17 cellular contexts compared by ENCODE assay signal in the genomic region with DNA sequence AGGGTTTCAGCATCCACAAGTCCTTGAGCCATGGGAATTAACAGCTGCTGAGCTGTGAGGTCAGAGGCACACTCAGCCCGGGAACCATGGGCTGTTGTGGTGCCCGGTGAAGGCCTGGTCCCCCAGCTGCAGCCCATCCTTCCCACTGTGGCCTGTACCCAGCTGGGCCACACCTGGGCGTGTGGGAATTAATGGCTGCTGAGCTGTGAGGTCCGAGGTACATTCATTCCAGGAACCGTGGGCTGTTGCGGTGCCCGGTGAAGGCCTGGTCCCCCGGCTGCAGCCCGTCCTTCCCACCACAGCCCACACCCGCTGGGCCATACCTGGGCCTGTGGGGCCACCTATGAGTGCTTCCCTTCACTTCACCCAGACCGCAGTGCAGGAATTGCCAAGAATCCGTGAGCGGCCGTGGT.
"Had no signal": no experiment of that assay in that cellular context is flagged by ENCODE, and none has a peak within 500 bp of the region (broad histone marks: within the 10 kb centered on the region; RNA-seq: fewer than 3 reads in every experiment).

No MANE protein-coding gene starts in this region.

- DNase-seq: activated CD4-positive, alpha-beta T cell treated with anti-CD3 and anti-CD28 coated beads, Interleukin-2, amount 50 U/mL, for 48 hours; activated naive CD8-positive, alpha-beta T cell treated with anti-CD3 and anti-CD28 coated beads for 36 hours; activated T-cell treated with anti-CD3 and anti-CD28 coated beads, Interleukin-2, amount 50 U/mL, for 72 hours; brain microvascular endothelial cell; effector memory CD8-positive, alpha-beta T cell; nucleus accumbens; psoas muscle; right lobe of liver; stimulated activated naive CD8-positive, alpha-beta T cell treated with anti-CD3 and anti-CD28 coated beads, Interleukin-15, Interleukin-2, amounts not matched to agents 100 U/mL and 50 U/mL, for 24 hours; T-helper 9 cell had no signal

- H3K27ac ChIP-seq: brain microvascular endothelial cell, gastroesophageal sphincter, left lung, psoas muscle, right lobe of liver, suprapubic skin, upper lobe of left lung had no signal

- H3K9me3 ChIP-seq: left lung, psoas muscle, right lobe of liver, suprapubic skin, upper lobe of left lung had no signal

- H3K4me1 ChIP-seq: gastroesophageal sphincter, left lung, psoas muscle, right lobe of liver, upper lobe of left lung had no signal

- ATAC-seq: activated CD4-positive, CD25-positive, alpha-beta regulatory T cell treated with anti-CD3 and anti-CD28 coated beads, Interleukin-2, amount 50 U/mL, for 24 hours; activated T-cell treated with anti-CD3 and anti-CD28 coated beads, Interleukin-2, amount 50 U/mL, for 72 hours; effector memory CD8-positive, alpha-beta T cell; gastroesophageal sphincter; left lung; natural killer cell treated with Interleukin-12 subunit alpha and Interleukin-12 subunit beta and Interleukin-15 and Interleukin-18, amount 100 ng/mL, for 72 hours; psoas muscle; right lobe of liver; stimulated activated naive CD8-positive, alpha-beta T cell treated with anti-CD3 and anti-CD28 coated beads, Interleukin-15, Interleukin-2, amounts not matched to agents 100 U/mL and 50 U/mL, for 24 hours; T-cell had no signal

- H3K4me3 ChIP-seq: gastroesophageal sphincter, left lung, psoas muscle, right lobe of liver, suprapubic skin, upper lobe of left lung had no signal

- H3K36me3 ChIP-seq: brain microvascular endothelial cell, gastroesophageal sphincter, left lung, right lobe of liver, suprapubic skin, upper lobe of left lung had no signal

- H3K27me3 ChIP-seq: brain microvascular endothelial cell, right lobe of liver, upper lobe of left lung had no signal
